ENCODE assay signal across 8 cellular contexts in genomic region chr1:212699104-212699838, GRCh38. TPM values are rescaled to one million over a fixed set of nuclear protein-coding genes. Genes with fewer than 3 reads are reported as not detected.
DNase-seq lines count a peak whose midpoint lies in the region; ATAC-seq and TF ChIP-seq lines count a peak whose summit lies in the region.

No MANE protein-coding gene starts in this region.

- H3K4me3 ChIP-seq in AG09309 (ENCODE audit: control insufficient read depth, low read depth, low read length) (peak overlapping the region; percentile 61), neuronal stem cell (ENCODE audit: low read length in 2 of 2) (peak overlapping the region; percentile 43 to 78), vagina (peak overlapping the region; percentile 63 to 69)

- peak overlapping the region; percentile 78 for H3K9ac ChIP-seq in neuronal stem cell (ENCODE audit: low read depth, low read length, poor library complexity)

- H3K27ac ChIP-seq in foreskin keratinocyte (no peak overlapping the region), neuronal stem cell (replicated peaks; ENCODE audit: low read length) (no peak overlapping the region), vagina (peak overlapping the region; percentile 81)

- H2BK120ac ChIP-seq in neuronal stem cell (ENCODE audit: low read depth, low read length) = peak overlapping the region; percentile 72

- no peak overlapping the region for H2BK12ac ChIP-seq in neuronal stem cell (ENCODE audit: low read length)

- peak overlapping the region; percentile 24 for H2AK5ac ChIP-seq in neuronal stem cell (ENCODE audit: low read depth, low read length)

- H3K18ac ChIP-seq in neuronal stem cell (ENCODE audit: low read length) = peak overlapping the region; percentile 86

- intact Hi-C loops in vagina (cut with DNase I) = no loop called here

- H3K36me3 ChIP-seq in neuronal stem cell (replicated peaks in 1 of 2; ENCODE audit: control insufficient read depth in 2 of 2, insufficient read depth in 2 of 2, low read length in 2 of 2) (no peaks in the 10 kb centered on the region), vagina (no peaks in the 10 kb centered on the region)

- H3K79me1 ChIP-seq in neuronal stem cell (ENCODE audit: low read depth, low read length) = no peaks in the 10 kb centered on the region

- peak overlapping the region; percentile 24 for H2BK15ac ChIP-seq in neuronal stem cell (ENCODE audit: low read length)

- TF ChIP-seq CTCF in AG09309 (IDR thresholded peaks at IDR 0.05; ENCODE audit: control insufficient read depth, insufficient read depth, low read depth, low read length, missing control alignments) = peak; percentile 44
- peak; percentile 70 for TF ChIP-seq CTCF in foreskin keratinocyte (conservative IDR thresholded peaks at IDR 0.05)
- no peak for TF ChIP-seq CTCF in vagina (IDR thresholded peaks at IDR 0.05)

- DNase-seq in AG09309 (ENCODE audit: low read depth) (no peak), NCI-H82 (lab: John Stamatoyannopoulos, UW) (peak; percentile 91), foreskin keratinocyte (no peak), neuronal stem cell (ENCODE audit: low spot score) (no peak), vagina (ENCODE audit: extremely low spot score in 2 of 2) (peak in 1 of 2 donors; percentile 70)
- peak; percentile 82 to 85 for DNase-seq in activated T-cell treated with anti-CD3 and anti-CD28 coated beads, Interleukin-2, amount 50 U/mL, for 48 hours

- no peaks in the 10 kb centered on the region for H3K4me1 ChIP-seq in foreskin keratinocyte
- H3K4me1 ChIP-seq in neuronal stem cell (ENCODE audit: control insufficient read depth in 2 of 2, insufficient read depth in 1 of 2, low read depth in 1 of 2, low read length in 2 of 2) = peaks cover 5 to 10% of the 10 kb centered on the region in 2 donors
- H3K4me1 ChIP-seq in vagina = peaks cover 21% of the 10 kb centered on the region

- no peak overlapping the region for H3K14ac ChIP-seq in neuronal stem cell (ENCODE audit: low read length)

- H2BK5ac ChIP-seq in neuronal stem cell (ENCODE audit: low read length) = no peak overlapping the region

- H4K91ac ChIP-seq in neuronal stem cell (ENCODE audit: low read depth, low read length, poor library complexity) = no peak overlapping the region

- ATAC-seq in GM18867 (IDR thresholded peaks at IDR 0.05; ENCODE audit: unreplicated experiment) (peak; percentile 58), HG03135 (IDR thresholded peaks at IDR 0.05; ENCODE audit: unreplicated experiment) (peak; percentile 48), foreskin keratinocyte (peak; percentile 86)

- peak overlapping the region; percentile 95 for H3K4me2 ChIP-seq in neuronal stem cell (ENCODE audit: insufficient read depth, low read length, poor library complexity, severe bottlenecking)

- H4K8ac ChIP-seq in neuronal stem cell (ENCODE audit: low read depth, low read length) = no peak overlapping the region

- H3K27me3 ChIP-seq in foreskin keratinocyte (peaks cover 94% of the 10 kb centered on the region), neuronal stem cell (ENCODE audit: control insufficient read depth in 3 of 3, insufficient read depth in 3 of 3, low read depth in 1 of 3, low read length in 3 of 3) (peaks cover 10 to 67% (median 40%) of the 10 kb centered on the region in 3 experiments), vagina (no peaks in the 10 kb centered on the region)

- WGBS in neuronal stem cell (ENCODE audit: extremely low coverage in 2 of 2, insufficient read length in 2 of 2, insufficient replicate concordance in 1 of 2), 2 donors = no CpG with 5 or more reads among the region's 72 CpGs

- no peak for TF ChIP-seq POLR2A in vagina (IDR thresholded peaks at IDR 0.05)

- H3K4ac ChIP-seq in neuronal stem cell (ENCODE audit: low read length) = no peak overlapping the region

- no peaks in the 10 kb centered on the region for H3K9me3 ChIP-seq in neuronal stem cell (replicated peaks in 1 of 2; ENCODE audit: control insufficient read depth in 2 of 2, insufficient read depth in 1 of 2, low read depth in 1 of 2, low read length in 2 of 2)
- no peaks in the 10 kb centered on the region for H3K9me3 ChIP-seq in vagina

- peak overlapping the region; percentile 82 for H3K23ac ChIP-seq in neuronal stem cell (ENCODE audit: low read depth, low read length, poor library complexity)

- peak overlapping the region; percentile 90 for H2AFZ ChIP-seq in neuronal stem cell (ENCODE audit: low read length)

RNA-seq across cellular contexts. Expression of gene BATF3, which starts 0.4 kb away (rescaled TPM):
- 0.35 and 0.37 TPM in 2 replicates for total RNA-seq in foreskin keratinocyte
- 0.38 and 0.53 TPM in 2 replicates for polyA plus RNA-seq in foreskin keratinocyte
- 1.5 TPM for polyA plus RNA-seq in neuronal stem cell (2013, experiment 1 of 2)
- polyA plus RNA-seq in neuronal stem cell (2013, experiment 2 of 2) = 1.4 TPM
- total RNA-seq in vagina = 7.9 TPM

Comparison
In these comparisons a context has a peak if more than half of its experiments do, and no peak if none do; other contexts are left out.
1. DNase-seq: peak in NCI-H82 (single experiment) and activated T-cell treated with anti-CD3 and anti-CD28 coated beads, Interleukin-2, amount 50 U/mL, for 48 hours (2 of 2); none in AG09309 (single experiment), foreskin keratinocyte (0 of 2) and neuronal stem cell (single experiment).
2. CTCF ChIP-seq: peak in AG09309 (single experiment) and foreskin keratinocyte (single experiment); none in vagina (0 of 3).
3. Peak in every context shown above with its lines, with median percentiles within 50 percentile points of each other: H3K4me3 ChIP-seq and ATAC-seq.